In genomic region chr2:15178946-15179345, GRCh38 we compare ENCODE assay signal across 16 cellular contexts.
DNase-seq lines count a peak whose midpoint lies in the region; TF ChIP-seq lines count a peak whose summit lies in the region.
"Had no signal": no experiment of that assay in that cellular context is flagged by ENCODE, and none has a peak within 500 bp of the region (broad histone marks: within the 10 kb centered on the region; RNA-seq: fewer than 3 reads in every experiment).

No MANE protein-coding gene starts in this region.

- H2BK120ac ChIP-seq in trophoblast cell (ENCODE audit: insufficient read depth, low read length, poor library complexity) = no peak overlapping the region

- no CpG with 5 or more reads among the region's 14 CpGs for WGBS in trophoblast cell (ENCODE audit: extremely low coverage, insufficient coverage, insufficient read length)

- H3K27me3 ChIP-seq in CD8-positive, alpha-beta memory T cell (ENCODE audit: insufficient read depth, low read length, poor library complexity, severe bottlenecking) = no peaks in the 10 kb centered on the region
- H3K27me3 ChIP-seq in trophoblast cell (ENCODE audit: insufficient read depth, low read length) = no peaks in the 10 kb centered on the region
- H3K27me3 ChIP-seq in A673 (replicated peaks; ENCODE audit: insufficient read depth, low read depth, low read length, poor library complexity) = no peaks in the 10 kb centered on the region
- H3K27me3 ChIP-seq: BE2C had no signal

- H3K4ac ChIP-seq in trophoblast cell (ENCODE audit: low read depth, low read length) = no peak overlapping the region

- peaks cover 37 to 57% (median 52%) of the 10 kb centered on the region in 3 donors for H3K4me1 Mint-ChIP-seq in CD8-positive, alpha-beta memory T cell

- no peak overlapping the region for H2AFZ ChIP-seq in trophoblast cell (ENCODE audit: insufficient read depth, low read length, poor library complexity)

- peaks cover 0 to 28% (median 10%) of the 10 kb centered on the region in 3 donors for H3K36me3 Mint-ChIP-seq in CD8-positive, alpha-beta memory T cell

- POLR2A ChIA-PET in CD8-positive, alpha-beta memory T cell (lab: Charles Lee) = no interaction called here
- POLR2A ChIA-PET in A673 (lab: Charles Lee; ENCODE audit: low non-redundant PET) = no interaction called here

- no peak overlapping the region for H3K27ac ChIP-seq in CD8-positive, alpha-beta memory T cell (ENCODE audit: low read depth, low read length)
- no peak overlapping the region for H3K27ac ChIP-seq in trophoblast cell (ENCODE audit: low read depth, low read length)
- H3K27ac ChIP-seq in A673 (ENCODE audit: low read depth, low read length, poor library complexity, severe bottlenecking) = no peak overlapping the region

- H3K27me3 Mint-ChIP-seq in CD8-positive, alpha-beta memory T cell = peaks cover 0 to 3% of the 10 kb centered on the region in 2 donors

- H3K27ac Mint-ChIP-seq in CD8-positive, alpha-beta memory T cell = peak overlapping the region in 6 of 8 donors; percentile 25 to 79 (median 52)

- H3K9me3 Mint-ChIP-seq in CD8-positive, alpha-beta memory T cell = no peaks in the 10 kb centered on the region

- peak overlapping the region in 6 of 7 donors; percentile 9 to 65 (median 52) for H3K4me3 Mint-ChIP-seq in CD8-positive, alpha-beta memory T cell

- H2AK5ac ChIP-seq in trophoblast cell (ENCODE audit: low read length) = no peak overlapping the region

- CTCF ChIA-PET in CD8-positive, alpha-beta memory T cell (lab: Charles Lee) = no interaction called here
- CTCF ChIA-PET in A673 (lab: Charles Lee) = no interaction called here

- no peak overlapping the region for H4K8ac ChIP-seq in trophoblast cell (ENCODE audit: low read depth, low read length)

- no peak overlapping the region for H2BK12ac ChIP-seq in trophoblast cell (ENCODE audit: low read length)

- no TSS peak for BruUV-seq in A673 (replicated peaks; lab: Mats Ljungman, UMichigan)

- H4K91ac ChIP-seq in trophoblast cell (ENCODE audit: low read depth, low read length) = no peak overlapping the region

- DNase-seq in activated naive CD4-positive, alpha-beta T cell treated with Interleukin-2 at 50 U/mL for 16 hours = peak; percentile 17
- DNase-seq in activated naive CD4-positive, alpha-beta T cell (lab: John Stamatoyannopoulos, UW) = no peak
- DNase-seq in CD8-positive, alpha-beta memory T cell = peak in 4 of 5 donors; percentile 3 to 63 (median 24)
- DNase-seq in central memory CD4-positive, alpha-beta T cell = peak; percentile 7
- DNase-seq in trophoblast cell = no peak
- no peak for DNase-seq in A673 (ENCODE audit: low spot score)
- DNase-seq in GF-D8 (lab: John Stamatoyannopoulos, UW) = no peak
- DNase-seq: BE2C, DMS79, GOT3, NCI-H1105 treated with DMSO at 0.1 percent for 48 hours, NCI-H1694, NCI-H2081 treated with DMSO at 0.1 percent for 48 hours, NCI-H446 treated with DMSO at 0.1 percent for 48 hours, NCI-H69 had no signal

- H3K4me1 ChIP-seq in CD8-positive, alpha-beta memory T cell (ENCODE audit: insufficient read depth, low read length) = peaks cover 32% of the 10 kb centered on the region
- H3K4me1 ChIP-seq in trophoblast cell (ENCODE audit: control insufficient read depth in 1 of 2, insufficient read depth in 2 of 2, low read length in 2 of 2) = peaks cover 0 to 2% of the 10 kb centered on the region in 2 experiments
- H3K4me1 ChIP-seq in A673 (ENCODE audit: insufficient read depth, low read length, poor library complexity, severe bottlenecking) = no peaks in the 10 kb centered on the region
- H3K4me1 ChIP-seq: BE2C had no signal

- no peaks in the 10 kb centered on the region for H3K79me1 ChIP-seq in trophoblast cell (ENCODE audit: low read length)

- no peaks in the 10 kb centered on the region for H3K9me3 ChIP-seq in CD8-positive, alpha-beta memory T cell (ENCODE audit: low read length)
- no peaks in the 10 kb centered on the region for H3K9me3 ChIP-seq in trophoblast cell (ENCODE audit: insufficient read depth, low read depth, low read length)
- H3K9me3 ChIP-seq in A673 (ENCODE audit: low read depth, low read length, poor library complexity, severe bottlenecking) = no peaks in the 10 kb centered on the region
- H3K9me3 ChIP-seq: BE2C had no signal

- TF ChIP-seq CTCF in A673 (conservative IDR thresholded peaks at IDR 0.05; ENCODE audit: low read depth, low read length) = no peak

- no peak overlapping the region for H3K23ac ChIP-seq in trophoblast cell (ENCODE audit: low read length)

- no peaks in the 10 kb centered on the region for H3K79me2 ChIP-seq in trophoblast cell (ENCODE audit: control insufficient read depth, insufficient read depth, low read length, poor library complexity)

- H3K4me3 ChIP-seq in CD8-positive, alpha-beta memory T cell (ENCODE audit: low read length) = no peak overlapping the region
- H3K4me3 ChIP-seq in trophoblast cell (ENCODE audit: low read depth, low read length) = no peak overlapping the region
- H3K4me3 ChIP-seq in A673 (ENCODE audit: low read depth, low read length, poor library complexity, severe bottlenecking) = no peak overlapping the region
- H3K4me3 ChIP-seq: K562 had no signal

- H3K36me3 ChIP-seq in CD8-positive, alpha-beta memory T cell (ENCODE audit: insufficient read depth, low read length) = no peaks in the 10 kb centered on the region
- peaks cover 0 to 2% of the 10 kb centered on the region in 2 experiments for H3K36me3 ChIP-seq in trophoblast cell (ENCODE audit: control insufficient read depth in 1 of 2, insufficient read depth in 2 of 2, low read length in 2 of 2)
- H3K36me3 ChIP-seq in A673 (ENCODE audit: insufficient read depth, low read length, poor library complexity, severe bottlenecking) = no peaks in the 10 kb centered on the region
- H3K36me3 ChIP-seq: BE2C had no signal

- H2BK5ac ChIP-seq in trophoblast cell (ENCODE audit: low read depth, low read length, poor library complexity) = no peak overlapping the region

- intact Hi-C loops in A673 (cut with micrococcal nuclease; ENCODE audit: unreplicated experiment) = loop anchor here (10.0 kb wide), 1 partner anchor 396 kb away; no protein-coding TSS in a partner anchor

- peak overlapping the region; percentile 54 for H3K9ac ChIP-seq in trophoblast cell (ENCODE audit: low read length)

- no peak overlapping the region for H3K18ac ChIP-seq in trophoblast cell (ENCODE audit: low read length)

- no peak overlapping the region for H3K14ac ChIP-seq in trophoblast cell (ENCODE audit: low read length)

- no peak overlapping the region for H4K12ac ChIP-seq in trophoblast cell (ENCODE audit: low read depth, low read length)

- no peak overlapping the region for H3K4me2 ChIP-seq in trophoblast cell (ENCODE audit: low read length)

Comparison
In these comparisons a context has a peak if more than half of its experiments do, and no peak if none do; other contexts are left out.
1. DNase-seq: peak in activated naive CD4-positive, alpha-beta T cell treated with Interleukin-2 at 50 U/mL for 16 hours (single experiment), CD8-positive, alpha-beta memory T cell (4 of 5) and central memory CD4-positive, alpha-beta T cell (single experiment); none in activated naive CD4-positive, alpha-beta T cell (0 of 4), trophoblast cell (0 of 2), A673 (single experiment) and GF-D8 (single experiment).